ENCODE assay signal across 13 cellular contexts in the genomic region with DNA sequence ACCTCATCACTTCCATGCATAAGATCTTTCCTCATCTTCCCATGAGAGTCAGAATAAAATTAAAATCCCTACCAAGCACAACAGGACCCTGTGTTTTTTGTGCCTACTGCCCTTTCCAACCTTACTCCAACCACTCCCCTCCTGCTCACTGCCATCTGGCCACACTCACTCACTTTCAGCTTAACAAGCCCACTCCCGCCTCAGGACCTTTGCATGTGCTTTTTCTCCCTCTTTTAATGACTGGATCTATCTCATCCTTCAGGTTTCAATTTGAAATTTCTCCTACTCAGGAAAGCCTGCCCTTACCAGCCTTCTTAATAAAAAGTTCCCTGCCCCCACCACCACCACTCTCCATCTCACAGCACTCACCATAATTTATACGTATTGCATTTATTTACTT.
"Had no signal": no experiment of that assay in that cellular context is flagged by ENCODE, and none has a peak within 500 bp of the region (broad histone marks: within the 10 kb centered on the region; RNA-seq: fewer than 3 reads in every experiment).

No MANE protein-coding gene starts in this region.

- H3K4me3 Mint-ChIP-seq: activated CD8-positive, alpha-beta T cell treated with anti-CD3 and anti-CD28 coated beads, Interleukin-2, amount 10 ng/mL, durations not matched to agents 7 days and 5 days; activated naive CD4-positive, alpha-beta T cell treated with anti-CD3 and anti-CD28 coated beads, Interleukin-2, amount 50 U/mL, for 24 hours; activated T-helper 1 cell treated with anti-CD3 and anti-CD28 coated beads, Interleukin-12 subunit alpha, Interleukin-12 subunit beta, Interleukin-2, Interleukin-4 antibody, amounts not matched to agents 30 ng/mL and 10 ng/mL and 1 ng/mL, durations not matched to agents 14 hours and 24 hours and 36 hours; dendritic cell treated with granulocyte-macrophage colony-stimulating factor and Interleukin-4, amounts not matched to agents 40 ng/mL and 50 ng/mL, for 4 days; nephron; T-helper 2 cell treated with Interferon-gamma antibody and Interleukin-4, amounts not matched to agents 5 μg/mL and 100 μg/mL, for 36 hours had no signal

- H3K27me3 ChIP-seq: hepatocyte, left lung, pancreas, tibial artery had no signal

- H3K9me3 ChIP-seq: left lung, pancreas, tibial artery had no signal

- H3K36me3 ChIP-seq: left lung, pancreas, WERI-Rb-1 had no signal

- H3K27ac ChIP-seq: hepatocyte, left lung, tibial artery, WERI-Rb-1 had no signal

- H3K27me3 Mint-ChIP-seq: activated naive CD4-positive, alpha-beta T cell treated with anti-CD3 and anti-CD28 coated beads, Interleukin-2, amount 50 U/mL, for 24 hours; stimulated activated naive CD8-positive, alpha-beta T cell treated with anti-CD3 and anti-CD28 coated beads, Interleukin-15, amount 100 ng/mL, for 72 hours had no signal

- H3K4me3 ChIP-seq: hepatocyte, left lung, pancreas, tibial artery had no signal

- H3K36me3 Mint-ChIP-seq: brain had no signal

- H3K9me3 Mint-ChIP-seq: activated naive CD4-positive, alpha-beta T cell treated with anti-CD3 and anti-CD28 coated beads, Interleukin-2, amount 50 U/mL, for 24 hours; activated T-helper 1 cell treated with anti-CD3 and anti-CD28 coated beads, Interleukin-12 subunit alpha, Interleukin-12 subunit beta, Interleukin-2, Interleukin-4 antibody, amounts not matched to agents 30 ng/mL and 10 ng/mL and 1 ng/mL, durations not matched to agents 14 hours and 24 hours and 36 hours; dendritic cell treated with granulocyte-macrophage colony-stimulating factor and Interleukin-4, amounts not matched to agents 40 ng/mL and 50 ng/mL, for 4 days; nephron; stimulated activated naive CD8-positive, alpha-beta T cell treated with anti-CD3 and anti-CD28 coated beads, Interleukin-15, amount 100 ng/mL, for 72 hours; T-helper 2 cell treated with Interferon-gamma antibody and Interleukin-4, amounts not matched to agents 5 μg/mL and 100 μg/mL, for 36 hours had no signal

- H3K79me2 ChIP-seq: hepatocyte had no signal

- H3K27ac Mint-ChIP-seq: activated CD8-positive, alpha-beta T cell treated with anti-CD3 and anti-CD28 coated beads, Interleukin-2, amount 10 ng/mL, durations not matched to agents 7 days and 5 days; activated T-helper 1 cell treated with anti-CD3 and anti-CD28 coated beads, Interleukin-12 subunit alpha, Interleukin-12 subunit beta, Interleukin-2, Interleukin-4 antibody, amounts not matched to agents 30 ng/mL and 10 ng/mL and 1 ng/mL, durations not matched to agents 14 hours and 24 hours and 36 hours; dendritic cell treated with granulocyte-macrophage colony-stimulating factor and Interleukin-4, amounts not matched to agents 40 ng/mL and 50 ng/mL, for 4 days; nephron; T-helper 2 cell treated with Interferon-gamma antibody and Interleukin-4, amounts not matched to agents 5 μg/mL and 100 μg/mL, for 36 hours had no signal
